In the genomic region with DNA sequence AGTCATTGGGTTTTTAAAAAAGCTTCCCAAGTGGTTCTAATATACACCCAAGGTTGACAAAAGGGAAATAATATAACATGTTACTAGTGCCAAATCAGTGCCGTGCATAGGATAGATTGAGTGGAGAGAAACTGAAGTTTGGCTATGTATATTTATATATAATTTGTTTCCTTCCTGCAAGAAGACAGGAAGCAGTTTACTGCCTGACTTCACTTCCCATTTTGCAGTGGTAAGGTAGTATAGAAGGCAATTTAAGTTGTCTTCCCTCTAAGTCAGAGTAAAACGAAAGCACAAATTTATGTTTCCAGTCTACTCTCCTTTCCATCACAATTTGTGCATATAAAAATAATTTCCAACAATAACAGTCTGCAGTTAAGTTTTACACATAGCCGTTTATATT, we compare ENCODE assay signal across 1 cellular context.
TF ChIP-seq lines count a peak whose summit lies in the region.

No MANE protein-coding gene starts in this region.

TF ChIP-seq in WTC11, 78 proteins besides CTCF, POLR2A, EP300 and RAD21 (continued from another document):
- TF ChIP-seq, protein P1, sequence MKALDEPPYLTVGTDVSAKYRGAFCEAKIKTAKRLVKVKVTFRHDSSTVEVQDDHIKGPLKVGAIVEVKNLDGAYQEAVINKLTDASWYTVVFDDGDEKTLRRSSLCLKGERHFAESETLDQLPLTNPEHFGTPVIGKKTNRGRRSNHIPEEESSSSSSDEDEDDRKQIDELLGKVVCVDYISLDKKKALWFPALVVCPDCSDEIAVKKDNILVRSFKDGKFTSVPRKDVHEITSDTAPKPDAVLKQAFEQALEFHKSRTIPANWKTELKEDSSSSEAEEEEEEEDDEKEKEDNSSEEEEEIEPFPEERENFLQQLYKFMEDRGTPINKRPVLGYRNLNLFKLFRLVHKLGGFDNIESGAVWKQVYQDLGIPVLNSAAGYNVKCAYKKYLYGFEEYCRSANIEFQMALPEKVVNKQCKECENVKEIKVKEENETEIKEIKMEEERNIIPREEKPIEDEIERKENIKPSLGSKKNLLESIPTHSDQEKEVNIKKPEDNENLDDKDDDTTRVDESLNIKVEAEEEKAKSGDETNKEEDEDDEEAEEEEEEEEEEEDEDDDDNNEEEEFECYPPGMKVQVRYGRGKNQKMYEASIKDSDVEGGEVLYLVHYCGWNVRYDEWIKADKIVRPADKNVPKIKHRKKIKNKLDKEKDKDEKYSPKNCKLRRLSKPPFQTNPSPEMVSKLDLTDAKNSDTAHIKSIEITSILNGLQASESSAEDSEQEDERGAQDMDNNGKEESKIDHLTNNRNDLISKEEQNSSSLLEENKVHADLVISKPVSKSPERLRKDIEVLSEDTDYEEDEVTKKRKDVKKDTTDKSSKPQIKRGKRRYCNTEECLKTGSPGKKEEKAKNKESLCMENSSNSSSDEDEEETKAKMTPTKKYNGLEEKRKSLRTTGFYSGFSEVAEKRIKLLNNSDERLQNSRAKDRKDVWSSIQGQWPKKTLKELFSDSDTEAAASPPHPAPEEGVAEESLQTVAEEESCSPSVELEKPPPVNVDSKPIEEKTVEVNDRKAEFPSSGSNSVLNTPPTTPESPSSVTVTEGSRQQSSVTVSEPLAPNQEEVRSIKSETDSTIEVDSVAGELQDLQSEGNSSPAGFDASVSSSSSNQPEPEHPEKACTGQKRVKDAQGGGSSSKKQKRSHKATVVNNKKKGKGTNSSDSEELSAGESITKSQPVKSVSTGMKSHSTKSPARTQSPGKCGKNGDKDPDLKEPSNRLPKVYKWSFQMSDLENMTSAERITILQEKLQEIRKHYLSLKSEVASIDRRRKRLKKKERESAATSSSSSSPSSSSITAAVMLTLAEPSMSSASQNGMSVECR (CRISPR knock-in tag; IDR thresholded peaks at IDR 0.05; ENCODE audit: borderline replicate concordance), result no peak
- TF ChIP-seq, protein P2, sequence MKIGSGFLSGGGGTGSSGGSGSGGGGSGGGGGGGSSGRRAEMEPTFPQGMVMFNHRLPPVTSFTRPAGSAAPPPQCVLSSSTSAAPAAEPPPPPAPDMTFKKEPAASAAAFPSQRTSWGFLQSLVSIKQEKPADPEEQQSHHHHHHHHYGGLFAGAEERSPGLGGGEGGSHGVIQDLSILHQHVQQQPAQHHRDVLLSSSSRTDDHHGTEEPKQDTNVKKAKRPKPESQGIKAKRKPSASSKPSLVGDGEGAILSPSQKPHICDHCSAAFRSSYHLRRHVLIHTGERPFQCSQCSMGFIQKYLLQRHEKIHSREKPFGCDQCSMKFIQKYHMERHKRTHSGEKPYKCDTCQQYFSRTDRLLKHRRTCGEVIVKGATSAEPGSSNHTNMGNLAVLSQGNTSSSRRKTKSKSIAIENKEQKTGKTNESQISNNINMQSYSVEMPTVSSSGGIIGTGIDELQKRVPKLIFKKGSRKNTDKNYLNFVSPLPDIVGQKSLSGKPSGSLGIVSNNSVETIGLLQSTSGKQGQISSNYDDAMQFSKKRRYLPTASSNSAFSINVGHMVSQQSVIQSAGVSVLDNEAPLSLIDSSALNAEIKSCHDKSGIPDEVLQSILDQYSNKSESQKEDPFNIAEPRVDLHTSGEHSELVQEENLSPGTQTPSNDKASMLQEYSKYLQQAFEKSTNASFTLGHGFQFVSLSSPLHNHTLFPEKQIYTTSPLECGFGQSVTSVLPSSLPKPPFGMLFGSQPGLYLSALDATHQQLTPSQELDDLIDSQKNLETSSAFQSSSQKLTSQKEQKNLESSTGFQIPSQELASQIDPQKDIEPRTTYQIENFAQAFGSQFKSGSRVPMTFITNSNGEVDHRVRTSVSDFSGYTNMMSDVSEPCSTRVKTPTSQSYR (CRISPR knock-in tag; IDR thresholded peaks at IDR 0.05), result no peak
- TF ChIP-seq GTF2I (CRISPR knock-in tag; conservative IDR thresholded peaks at IDR 0.05), result no peak
